In genomic region chr2:240135706-240136012, GRCh38 we compare ENCODE assay signal across 8 cellular contexts. TPM values are rescaled to one million over a fixed set of nuclear protein-coding genes. Genes with fewer than 3 reads are reported as not detected.
DNase-seq lines count a peak whose midpoint lies in the region; ATAC-seq and TF ChIP-seq lines count a peak whose summit lies in the region.

No MANE protein-coding gene starts in this region.

- TF ChIP-seq CTCF in right lobe of liver (IDR thresholded peaks at IDR 0.05) (no peak), upper lobe of left lung (IDR thresholded peaks at IDR 0.05) (no peak)

- H3K9me3 ChIP-seq in right lobe of liver (no peaks in the 10 kb centered on the region), upper lobe of left lung (no peaks in the 10 kb centered on the region)

- TF ChIP-seq EP300 in upper lobe of left lung (IDR thresholded peaks at IDR 0.05), result no peak

- whole genome bisulfite sequencing in right lobe of liver (ENCODE audit: insufficient coverage, low coverage, low lambda C conversion rate, missing lambda C conversion rate), result 5% methylated on average over 7 of the region's 17 CpGs
- WGBS in upper lobe of left lung, 2 donors, result 4 to 8% methylated on average over 10 to 17 of the region's 17 CpGs

- H3K4me1 ChIP-seq in right lobe of liver (peaks cover 0 to 11% (median 2%) of the 10 kb centered on the region in 4 donors), upper lobe of left lung (peaks cover 11 to 26% (median 15%) of the 10 kb centered on the region in 4 donors)

- intact Hi-C loops in right lobe of liver (cut with DNase I), result no loop called here

- peak overlapping the region; percentile 10 for H3K27ac ChIP-seq in angular gyrus (ENCODE audit: low read depth, low read length)
- H3K27ac ChIP-seq in right lobe of liver, result no peak overlapping the region
- peak overlapping the region; percentile 59 to 88 (median 80) for H3K27ac ChIP-seq in upper lobe of left lung

- H3K27me3 ChIP-seq in right lobe of liver (no peaks in the 10 kb centered on the region), upper lobe of left lung (no peaks in the 10 kb centered on the region)

- H3K36me3 ChIP-seq in right lobe of liver, result peaks cover 0 to 29% (median 10%) of the 10 kb centered on the region in 4 donors
- peaks cover 15 to 31% (median 25%) of the 10 kb centered on the region in 4 donors for H3K36me3 ChIP-seq in upper lobe of left lung

- no peak for TF ChIP-seq POLR2A in right lobe of liver (IDR thresholded peaks at IDR 0.05)
- no peak for TF ChIP-seq POLR2A in upper lobe of left lung (IDR thresholded peaks at IDR 0.05)

- peak overlapping the region; percentile 95 to 99 (median 95) for H3K4me3 ChIP-seq in right lobe of liver
- peak overlapping the region; percentile 87 to 100 (median 99) for H3K4me3 ChIP-seq in upper lobe of left lung

- peak; percentile 24 for ATAC-seq in GM19035 (IDR thresholded peaks at IDR 0.05; ENCODE audit: unreplicated experiment)
- peak; percentile 15 for ATAC-seq in HG03139 (IDR thresholded peaks at IDR 0.05; ENCODE audit: unreplicated experiment)
- peak in 1 of 4 donors; percentile 8 for ATAC-seq in right lobe of liver
- ATAC-seq in upper lobe of left lung (ENCODE audit: low FRiP score in 2 of 2), result no peak

- DNase-seq in right lobe of liver (no peak), upper lobe of left lung (no peak), midbrain (lab: John Stamatoyannopoulos, UW) (no peak), NCI-H2227 (lab: John Stamatoyannopoulos, UW; ENCODE audit: unreplicated experiment) (no peak), OCI-M1 (lab: John Stamatoyannopoulos, UW) (no peak)

RNA-seq across cellular contexts. Expression of gene COPS9, which starts 0.4 kb away (rescaled TPM):
- total RNA-seq in right lobe of liver, result 10 to 100 TPM; 33.1 to 66.1 (median 45.8) TPM
- total RNA-seq in upper lobe of left lung, result 100 to 1,000 TPM in 5 of 6 donors, 10 to 100 TPM in 1; 97.2 to 141 (median 129) TPM

RNA-seq across cellular contexts. Expression of gene OTOS, which starts 4.8 kb away (rescaled TPM):
- total RNA-seq in right lobe of liver (not detected), upper lobe of left lung (not detected)

Comparison
In these comparisons a context has a peak if more than half of its experiments do, and no peak if none do; other contexts are left out.
1. ATAC-seq: peak in GM19035 (single experiment) and HG03139 (single experiment); none in upper lobe of left lung (0 of 2).
2. H3K27ac ChIP-seq: peak in angular gyrus (single experiment) and upper lobe of left lung (4 of 4); none in right lobe of liver (0 of 3).